Comparison of ENCODE assay signal across 8 cellular contexts in genomic region chr1:24929876-24930702, GRCh38. TPM values are rescaled to one million over a fixed set of nuclear protein-coding genes. Genes with fewer than 3 reads are reported as not detected.
DNase-seq lines count a peak whose midpoint lies in the region; ATAC-seq and TF ChIP-seq lines count a peak whose summit lies in the region.

Gene RUNX3, minus strand, starts transcription at chr1:24930276. Its CDS starts 408 bp downstream, at chr1:24929868.

- BruUV-seq in A673 (replicated peaks; lab: Mats Ljungman, UMichigan): no TSS peak

- H2BK12ac ChIP-seq in trophoblast cell (ENCODE audit: low read length): no peak within 1 kb of the TSS

- H3K18ac ChIP-seq in trophoblast cell (ENCODE audit: low read length): no peak within 1 kb of the TSS

- DNase-seq in A673 (ENCODE audit: low spot score) (peak; percentile 88), NCI-H2171 treated with DMSO at 0.1 percent for 48 hours (lab: John Stamatoyannopoulos, UW) (peak; percentile 76), trophoblast cell (peak in 1 of 2 donors; percentile 32)
- DNase-seq in activated CD4-positive, alpha-beta memory T cell treated with anti-CD3 and anti-CD28 coated beads, Interleukin-2, amount 10 ng/mL, durations not matched to agents 7 days and 5 days: peak; percentile 94

- H3K27me3 ChIP-seq in A673 (replicated peaks; ENCODE audit: insufficient read depth, low read depth, low read length, poor library complexity) (no peaks in the 10 kb centered on the region), trophoblast cell (ENCODE audit: insufficient read depth, low read length) (peaks cover 89% of the 10 kb centered on the region)

- H3K9ac ChIP-seq in trophoblast cell (ENCODE audit: low read length): no peak within 1 kb of the TSS

- ATAC-seq in GM18519 (IDR thresholded peaks at IDR 0.05; ENCODE audit: low FRiP score, unreplicated experiment) (peak; percentile 54), HG02973 (IDR thresholded peaks at IDR 0.05; ENCODE audit: unreplicated experiment) (peak; percentile 55), esophagus mucosa (peak; percentile 80)

- H3K27ac ChIP-seq in A673 (ENCODE audit: low read depth, low read length, poor library complexity, severe bottlenecking) (peak within 1 kb of the TSS; percentile 59), trophoblast cell (ENCODE audit: low read depth, low read length) (no peak within 1 kb of the TSS), urinary bladder (ENCODE audit: low read depth) (peak within 1 kb of the TSS; percentile 19)

- H4K8ac ChIP-seq in trophoblast cell (ENCODE audit: low read depth, low read length): no peak within 1 kb of the TSS

- POLR2A ChIA-PET in A673 (lab: Charles Lee; ENCODE audit: low non-redundant PET): interaction anchor here (0.7 kb wide), 1 partner anchor 500 kb away, joined by 3 read pairs; no protein-coding TSS in a partner anchor
- POLR2A ChIA-PET in activated CD4-positive, alpha-beta memory T cell treated with anti-CD3 and anti-CD28 coated beads, Interleukin-2, amount 10 ng/mL, durations not matched to agents 7 days and 5 days (lab: Charles Lee): interaction anchor here (0.5 to 11.0 kb wide), 23 partner anchors 9 to 1588 kb away, joined by 3 to 128 read pairs (median 4); partner anchors contain the start of genes CLIC4, RSRP1 and SYF2

- H3K36me3 ChIP-seq in A673 (ENCODE audit: insufficient read depth, low read length, poor library complexity, severe bottlenecking) (no peaks in the 10 kb centered on the region), trophoblast cell (ENCODE audit: control insufficient read depth in 1 of 2, insufficient read depth in 2 of 2, low read length in 2 of 2) (no peaks in the 10 kb centered on the region), urinary bladder (ENCODE audit: insufficient read depth) (no peaks in the 10 kb centered on the region)

- peaks cover 70% of the 10 kb centered on the region for H3K36me3 Mint-ChIP-seq in activated CD4-positive, alpha-beta memory T cell treated with anti-CD3 and anti-CD28 coated beads, Interleukin-2, amount 10 ng/mL, durations not matched to agents 7 days and 5 days (ENCODE audit: low read depth)

- H3K27me3 Mint-ChIP-seq in activated CD4-positive, alpha-beta memory T cell treated with anti-CD3 and anti-CD28 coated beads, Interleukin-2, amount 10 ng/mL, durations not matched to agents 7 days and 5 days: no peaks in the 10 kb centered on the region

- H2AK5ac ChIP-seq in trophoblast cell (ENCODE audit: low read length): no peak within 1 kb of the TSS

- H2AFZ ChIP-seq in trophoblast cell (ENCODE audit: insufficient read depth, low read length, poor library complexity): peak within 1 kb of the TSS; percentile 24

- H2BK5ac ChIP-seq in trophoblast cell (ENCODE audit: low read depth, low read length, poor library complexity): no peak within 1 kb of the TSS

- no peaks in the 10 kb centered on the region for H3K9me3 Mint-ChIP-seq in activated CD4-positive, alpha-beta memory T cell treated with anti-CD3 and anti-CD28 coated beads, Interleukin-2, amount 10 ng/mL, durations not matched to agents 7 days and 5 days

- H3K23ac ChIP-seq in trophoblast cell (ENCODE audit: low read length): no peak within 1 kb of the TSS

- intact Hi-C loops in A673 (cut with micrococcal nuclease; ENCODE audit: unreplicated experiment): loop anchor here (5.0 kb wide), 2 partner anchors 107 to 277 kb away; no protein-coding TSS in a partner anchor

- H2BK120ac ChIP-seq in trophoblast cell (ENCODE audit: insufficient read depth, low read length, poor library complexity): no peak within 1 kb of the TSS

- H3K4me1 ChIP-seq in A673 (ENCODE audit: insufficient read depth, low read length, poor library complexity, severe bottlenecking) (peaks cover 19% of the 10 kb centered on the region), trophoblast cell (ENCODE audit: control insufficient read depth in 1 of 2, insufficient read depth in 2 of 2, low read length in 2 of 2) (peaks cover 2 to 4% of the 10 kb centered on the region in 2 experiments), urinary bladder (ENCODE audit: insufficient read depth) (no peaks in the 10 kb centered on the region)

- no peak within 1 kb of the TSS for H3K4ac ChIP-seq in trophoblast cell (ENCODE audit: low read depth, low read length)

- no peaks in the 10 kb centered on the region for H3K79me2 ChIP-seq in trophoblast cell (ENCODE audit: control insufficient read depth, insufficient read depth, low read length, poor library complexity)

- H3K4me3 ChIP-seq in A673 (ENCODE audit: low read depth, low read length, poor library complexity, severe bottlenecking) (peak within 1 kb of the TSS; percentile 71), trophoblast cell (ENCODE audit: low read depth, low read length) (no peak within 1 kb of the TSS), urinary bladder (ENCODE audit: low read depth, low read length) (peak within 1 kb of the TSS; percentile 39)

- H3K9me3 ChIP-seq in A673 (ENCODE audit: low read depth, low read length, poor library complexity, severe bottlenecking): no peaks in the 10 kb centered on the region
- H3K9me3 ChIP-seq in trophoblast cell (ENCODE audit: insufficient read depth, low read depth, low read length): peaks cover 7% of the 10 kb centered on the region

- CTCF ChIA-PET in A673 (lab: Charles Lee): interaction anchor here (1.1 kb wide), 1 partner anchor 82 kb away, joined by 3 read pairs; no protein-coding TSS in a partner anchor
- CTCF ChIA-PET in activated CD4-positive, alpha-beta memory T cell treated with anti-CD3 and anti-CD28 coated beads, Interleukin-2, amount 10 ng/mL, durations not matched to agents 7 days and 5 days (lab: Charles Lee): interaction anchor here (0.8 to 8.4 kb wide), 11 partner anchors 10 to 113 kb away, joined by 3 to 55 read pairs (median 4); no protein-coding TSS in a partner anchor

- H3K4me2 ChIP-seq in trophoblast cell (ENCODE audit: low read length): peak within 1 kb of the TSS; percentile 49

- peak within 1 kb of the TSS; percentile 81 for H3K4me3 Mint-ChIP-seq in activated CD4-positive, alpha-beta memory T cell treated with anti-CD3 and anti-CD28 coated beads, Interleukin-2, amount 10 ng/mL, durations not matched to agents 7 days and 5 days

- no peak within 1 kb of the TSS for H4K91ac ChIP-seq in trophoblast cell (ENCODE audit: low read depth, low read length)

- TF ChIP-seq CTCF in A673 (conservative IDR thresholded peaks at IDR 0.05; ENCODE audit: low read depth, low read length): peak; percentile 36; the same call in 1 of the 2 replicates

- no CpG with 5 or more reads among the region's 117 CpGs for WGBS in trophoblast cell (ENCODE audit: extremely low coverage, insufficient coverage, insufficient read length)
- WGBS in urinary bladder: 1% methylated on average over 117 of the region's 117 CpGs

- peak within 1 kb of the TSS; percentile 80 for H3K27ac Mint-ChIP-seq in activated CD4-positive, alpha-beta memory T cell treated with anti-CD3 and anti-CD28 coated beads, Interleukin-2, amount 10 ng/mL, durations not matched to agents 7 days and 5 days

- no peak within 1 kb of the TSS for H4K12ac ChIP-seq in trophoblast cell (ENCODE audit: low read depth, low read length)

- H3K79me1 ChIP-seq in trophoblast cell (ENCODE audit: low read length): no peaks in the 10 kb centered on the region

- no peak within 1 kb of the TSS for H3K14ac ChIP-seq in trophoblast cell (ENCODE audit: low read length)

- H3K4me1 Mint-ChIP-seq in activated CD4-positive, alpha-beta memory T cell treated with anti-CD3 and anti-CD28 coated beads, Interleukin-2, amount 10 ng/mL, durations not matched to agents 7 days and 5 days: peaks cover 65% of the 10 kb centered on the region

RNA-seq across cellular contexts. Expression of gene RUNX3, which starts in this region (rescaled TPM):
- 8.6 and 10.2 TPM in 2 replicates for total RNA-seq in A673 (2021)
- 100 to 1,000 TPM; 177 to 183 TPM for total RNA-seq in activated CD4-positive, alpha-beta memory T cell treated with anti-CD3 and anti-CD28 coated beads, Interleukin-2, amount 10 ng/mL, durations not matched to agents 7 days and 5 days
- 1.6 TPM for total RNA-seq in esophagus mucosa
- polyA plus RNA-seq in trophoblast cell (2013): 0.03 and 0.11 TPM in 2 replicates
- total RNA-seq in urinary bladder: 0.37 TPM
- 2.5 TPM for polyA plus RNA-seq in urinary bladder

Comparison
In these comparisons a context has a peak if more than half of its experiments do, and no peak if none do; other contexts are left out.
1. RNA of gene RUNX3 (total RNA-seq): 177 to 183 TPM in activated CD4-positive, alpha-beta memory T cell treated with anti-CD3 and anti-CD28 coated beads, Interleukin-2, amount 10 ng/mL, durations not matched to agents 7 days and 5 days; 8.6 to 10.2 TPM in A673, 1.6 TPM in esophagus mucosa (single experiment) and 0.37 TPM in urinary bladder (single experiment); every median in the first group is over 10 times any median in the second.
2. Peak in every context shown above with its lines, with median percentiles within 50 percentile points of each other: ATAC-seq.